ENCODE assay signal across 26 cellular contexts in the genomic region with DNA sequence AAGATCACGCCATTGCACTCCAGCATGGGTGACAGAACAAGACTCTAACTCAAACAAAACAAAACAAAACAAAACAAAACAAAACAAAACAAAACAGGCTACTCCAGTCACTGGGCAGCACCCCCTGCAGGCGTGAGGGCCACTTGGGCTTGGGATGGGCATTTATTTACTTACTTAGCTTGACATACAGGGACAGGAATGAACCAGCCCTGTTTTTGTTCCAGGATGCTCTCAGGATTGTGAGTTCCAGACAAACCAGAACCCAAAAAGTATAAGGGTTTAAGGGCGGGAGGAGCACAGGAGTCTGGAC. TPM values are rescaled to one million over a fixed set of nuclear protein-coding genes. Genes with fewer than 3 reads are reported as not detected.
A peak's percentile ranks its signal among the peaks of the same experiment; 100 is the strongest.
DNase-seq lines count a peak whose midpoint lies in the region; ATAC-seq and TF ChIP-seq lines count a peak whose summit lies in the region.
"Had no signal": no experiment of that assay in that cellular context is flagged by ENCODE, and none has a peak within 500 bp of the region (broad histone marks: within the 10 kb centered on the region; RNA-seq: fewer than 3 reads in every experiment).

No MANE protein-coding gene starts in this region.

- H3K4me3 ChIP-seq in GM06990 (replicated peaks; ENCODE audit: low read depth, low read length) (no peak overlapping the region), Loucy (ENCODE audit: low read length, poor library complexity, severe bottlenecking) (no peak overlapping the region), cardiac fibroblast (replicated peaks in 1 of 2; ENCODE audit: low read depth in 2 of 2, low read length in 2 of 2) (no peak overlapping the region), osteoblast (ENCODE audit: insufficient read depth, low read length) (no peak overlapping the region), smooth muscle cell (no peak overlapping the region)
- H3K4me3 ChIP-seq: heart right ventricle, prostate gland, tibial nerve had no signal

- H3K36me3 ChIP-seq in GM06990 (ENCODE audit: control insufficient read depth, insufficient read depth, low read length) (no peaks in the 10 kb centered on the region), Loucy (ENCODE audit: insufficient read depth, low read length) (no peaks in the 10 kb centered on the region), osteoblast (ENCODE audit: insufficient read depth, low read length) (no peaks in the 10 kb centered on the region), smooth muscle cell (ENCODE audit: low read depth) (no peaks in the 10 kb centered on the region)
- H3K36me3 ChIP-seq: heart right ventricle, prostate gland, tibial nerve had no signal

- peak; percentile 17 for TF ChIP-seq CTCF in GM06990 (IDR thresholded peaks at IDR 0.05; ENCODE audit: insufficient read depth, low read length, poor library complexity, severe bottlenecking)
- TF ChIP-seq CTCF in Loucy (conservative IDR thresholded peaks at IDR 0.05; ENCODE audit: low read length): peak; percentile 43
- peak; percentile 12 for TF ChIP-seq CTCF in cardiac fibroblast (IDR thresholded peaks at IDR 0.05; ENCODE audit: low read depth, low read length)
- TF ChIP-seq CTCF in osteoblast (IDR thresholded peaks at IDR 0.05; ENCODE audit: extremely low read depth, low read depth, low read length): peak; percentile 20
- no peak for TF ChIP-seq CTCF in smooth muscle cell (IDR thresholded peaks at IDR 0.05; ENCODE audit: borderline replicate concordance, insufficient read depth, poor library complexity, severe bottlenecking)

- H4K20me1 ChIP-seq in Loucy (ENCODE audit: insufficient read depth, low read length, poor library complexity, severe bottlenecking) (peaks cover 10% of the 10 kb centered on the region), osteoblast (ENCODE audit: insufficient read depth, low read length) (peaks cover 8% of the 10 kb centered on the region), smooth muscle cell (ENCODE audit: low read depth) (peaks cover 6% of the 10 kb centered on the region)

- no peak overlapping the region for H3K27ac Mint-ChIP-seq in immature natural killer cell
- H3K27ac Mint-ChIP-seq: nephron progenitor cell; T-helper 1 cell treated with Interleukin-12 subunit alpha and Interleukin-12 subunit beta and Interleukin-4 antibody, amounts not matched to agents 30 μg/mL and 1 μg/mL, for 36 hours had no signal

- H3K9ac ChIP-seq in Loucy (ENCODE audit: low read depth, low read length, poor library complexity, severe bottlenecking): no peak overlapping the region
- H3K9ac ChIP-seq in smooth muscle cell (ENCODE audit: low read depth): no peak overlapping the region

- DNase-seq in GM06990 (ENCODE audit: extremely low read depth, insufficient read length) (no peak), cardiac fibroblast (ENCODE audit: low read depth in 2 of 2) (no peak), osteoblast (ENCODE audit: insufficient read length, low spot score, missing footprints) (peak; percentile 73), smooth muscle cell (lab: John Stamatoyannopoulos, UW; ENCODE audit: unreplicated experiment) (no peak), immature natural killer cell (no peak)
- DNase-seq: activated CD4-positive, alpha-beta T cell treated with anti-CD3 and anti-CD28 coated beads, Interleukin-2, amount 50 U/mL, for 48 hours; activated naive CD4-positive, alpha-beta T cell; amniotic stem cell; CD8-positive, alpha-beta memory T cell; central memory CD4-positive, alpha-beta T cell; effector CD4-positive, alpha-beta T cell; heart right ventricle; NCI-H1694 treated with DMSO at 0.1 percent for 48 hours; NCI-H748 treated with DMSO at 0.1 percent for 48 hours; nephron progenitor cell; small intestine; stimulated activated CD4-positive, alpha-beta T cell treated with anti-CD3 and anti-CD28 coated beads, Interleukin-2, amount 100 ng/mL, for 48 hours; stimulated activated naive CD8-positive, alpha-beta T cell treated with anti-CD3 and anti-CD28 coated beads, Interleukin-15, Interleukin-2, amounts not matched to agents 100 U/mL and 50 U/mL, for 24 hours had no signal

- H3K4me3 Mint-ChIP-seq in immature natural killer cell: no peak overlapping the region
- H3K4me3 Mint-ChIP-seq: nephron progenitor cell; T-helper 1 cell treated with Interleukin-12 subunit alpha and Interleukin-12 subunit beta and Interleukin-4 antibody, amounts not matched to agents 30 μg/mL and 1 μg/mL, for 36 hours had no signal

- no peak overlapping the region for H2AFZ ChIP-seq in Loucy (ENCODE audit: low read length)
- no peak overlapping the region for H2AFZ ChIP-seq in osteoblast (ENCODE audit: low read length)
- no peak overlapping the region for H2AFZ ChIP-seq in smooth muscle cell (ENCODE audit: low read depth)

- peaks cover 19% of the 10 kb centered on the region for H3K4me1 ChIP-seq in Loucy (ENCODE audit: insufficient read depth, low read length, poor library complexity, severe bottlenecking)
- H3K4me1 ChIP-seq in osteoblast (ENCODE audit: insufficient read depth, low read length): peaks cover 33% of the 10 kb centered on the region
- peaks cover 3% of the 10 kb centered on the region for H3K4me1 ChIP-seq in smooth muscle cell (ENCODE audit: low read depth)
- H3K4me1 ChIP-seq: prostate gland had no signal

- no peaks in the 10 kb centered on the region for H3K36me3 Mint-ChIP-seq in immature natural killer cell
- H3K36me3 Mint-ChIP-seq: IgD-negative memory B cell had no signal

- ATAC-seq in GM18520 (IDR thresholded peaks at IDR 0.05; ENCODE audit: unreplicated experiment): no peak
- ATAC-seq: heart right ventricle; stimulated activated naive CD8-positive, alpha-beta T cell treated with anti-CD3 and anti-CD28 coated beads, Interleukin-15, Interleukin-2, amounts not matched to agents 100 U/mL and 50 U/mL, for 24 hours had no signal

- no peaks in the 10 kb centered on the region for H3K9me3 ChIP-seq in Loucy (ENCODE audit: insufficient read depth, low read depth, low read length)
- no peaks in the 10 kb centered on the region for H3K9me3 ChIP-seq in osteoblast (ENCODE audit: low read depth, low read length)
- no peaks in the 10 kb centered on the region for H3K9me3 ChIP-seq in smooth muscle cell (replicated peaks; ENCODE audit: low read depth)
- H3K9me3 ChIP-seq: heart right ventricle, prostate gland, tibial nerve had no signal

- H3K27ac ChIP-seq in osteoblast (ENCODE audit: low read depth, low read length) (no peak overlapping the region), smooth muscle cell (ENCODE audit: low read depth) (no peak overlapping the region)
- H3K27ac ChIP-seq: heart right ventricle, HL-60, prostate gland, tibial nerve, VCaP had no signal

- H3F3A ChIP-seq in Loucy (ENCODE audit: low read depth): no peaks in the 10 kb centered on the region
- peaks cover 30% of the 10 kb centered on the region for H3F3A ChIP-seq in smooth muscle cell (ENCODE audit: low read depth)

- H3K79me2 ChIP-seq in Loucy (ENCODE audit: insufficient read depth, low read length) (peaks cover 10% of the 10 kb centered on the region), osteoblast (ENCODE audit: insufficient read depth, low read length) (peaks cover 11% of the 10 kb centered on the region), smooth muscle cell (ENCODE audit: low read depth) (peaks cover 9% of the 10 kb centered on the region)

- H3K9me2 ChIP-seq in Loucy (replicated peaks; ENCODE audit: low read depth, low read length): no peaks in the 10 kb centered on the region

- H3K27me3 ChIP-seq in GM06990 (replicated peaks; ENCODE audit: control insufficient read depth, insufficient read depth, low read length) (no peaks in the 10 kb centered on the region), Loucy (ENCODE audit: insufficient read depth, low read length, poor library complexity, severe bottlenecking) (no peaks in the 10 kb centered on the region), osteoblast (ENCODE audit: insufficient read depth, low read length) (no peaks in the 10 kb centered on the region), smooth muscle cell (ENCODE audit: low read depth) (no peaks in the 10 kb centered on the region)
- H3K27me3 ChIP-seq: heart right ventricle, tibial nerve had no signal

- 91% methylated on average over 3 of the region's 3 CpGs for WGBS in smooth muscle cell (ENCODE audit: low lambda C conversion rate)

- H3K4me1 Mint-ChIP-seq in immature natural killer cell: peaks cover 12 to 14% of the 10 kb centered on the region in 2 donors

- H3K27me3 Mint-ChIP-seq in immature natural killer cell (ENCODE audit: low read depth in 3 of 3): peaks cover 0 to 9% (median 4%) of the 10 kb centered on the region in 3 donors
- H3K27me3 Mint-ChIP-seq: CD8-positive, alpha-beta memory T cell; IgD-negative memory B cell had no signal

- peaks cover 0 to 2% (median 0%) of the 10 kb centered on the region in 6 donors for H3K9me3 Mint-ChIP-seq in immature natural killer cell
- H3K9me3 Mint-ChIP-seq: CD8-positive, alpha-beta memory T cell; IgD-negative memory B cell; nephron progenitor cell; T-helper 1 cell treated with Interleukin-12 subunit alpha and Interleukin-12 subunit beta and Interleukin-4 antibody, amounts not matched to agents 30 μg/mL and 1 μg/mL, for 36 hours had no signal

- no peak overlapping the region for H3K4me2 ChIP-seq in Loucy (ENCODE audit: low read depth, low read length, poor library complexity, severe bottlenecking)
- H3K4me2 ChIP-seq in osteoblast (ENCODE audit: insufficient read depth, low read length): no peak overlapping the region
- no peak overlapping the region for H3K4me2 ChIP-seq in smooth muscle cell

RNA-seq across cellular contexts. Expression of a gene that starts 4.0 kb away (rescaled TPM):
- 27.4 and 28.6 TPM in 2 replicates for total RNA-seq in osteoblast
- 28.9 and 35.6 TPM in 2 replicates for total RNA-seq in smooth muscle cell
- polyA plus RNA-seq in smooth muscle cell: 16.1 and 19.4 TPM in 2 replicates
- polyA plus RNA-seq in immature natural killer cell: 10 to 100 TPM; 18.4 to 38.3 (median 19.4) TPM
